In genomic region chr10:43409385-43410109, GRCh38 we compare ENCODE assay signal across 8 cellular contexts. TPM values are rescaled to one million over a fixed set of nuclear protein-coding genes. Genes with fewer than 3 reads are reported as not detected.
DNase-seq lines count a peak whose midpoint lies in the region; ATAC-seq and TF ChIP-seq lines count a peak whose summit lies in the region.

No MANE protein-coding gene starts in this region.

- peak overlapping the region; percentile 47; the same call in 1 of the 2 replicates for H3K9ac ChIP-seq in HUES48 (ENCODE audit: low read depth, low read length)

- H3K27me3 Mint-ChIP-seq in naive thymus-derived CD8-positive, alpha-beta T cell = no peaks in the 10 kb centered on the region

- ATAC-seq in naive thymus-derived CD8-positive, alpha-beta T cell = peak; percentile 8 to 9

- H3K9me3 Mint-ChIP-seq in naive thymus-derived CD8-positive, alpha-beta T cell = no peaks in the 10 kb centered on the region

- WGBS in suprapubic skin = 10% methylated on average over 46 of the region's 46 CpGs

- H3K27me3 ChIP-seq in HUES48 (ENCODE audit: control insufficient read depth, insufficient read depth, low read length) (no peaks in the 10 kb centered on the region), suprapubic skin (no peaks in the 10 kb centered on the region)
- H3K27me3 ChIP-seq in effector memory CD4-positive, alpha-beta T cell (replicated peaks; ENCODE audit: control insufficient read depth, insufficient read depth, low read length, poor library complexity, severe bottlenecking) = no peaks in the 10 kb centered on the region

- no peaks in the 10 kb centered on the region for H3K9me3 ChIP-seq in HUES48 (ENCODE audit: control insufficient read depth, insufficient read depth, low read length)
- H3K9me3 ChIP-seq in effector memory CD4-positive, alpha-beta T cell (ENCODE audit: control insufficient read depth, low read length) = no peaks in the 10 kb centered on the region
- H3K9me3 ChIP-seq in suprapubic skin = no peaks in the 10 kb centered on the region

- TF ChIP-seq POLR2A in suprapubic skin (IDR thresholded peaks at IDR 0.05) = no peak

- peak overlapping the region; percentile 95 to 100 (median 99) for H3K27ac Mint-ChIP-seq in naive thymus-derived CD8-positive, alpha-beta T cell

- TF ChIP-seq EP300 in suprapubic skin (IDR thresholded peaks at IDR 0.05) = no peak

- H3K27ac ChIP-seq in HUES48 (ENCODE audit: low read depth, low read length) (peak overlapping the region; percentile 99), suprapubic skin (peak overlapping the region; percentile 100)
- H3K27ac ChIP-seq in effector memory CD4-positive, alpha-beta T cell (ENCODE audit: insufficient read depth, low read length, poor library complexity, severe bottlenecking) = peak overlapping the region; percentile 99

- H3K36me3 ChIP-seq in HUES48 (ENCODE audit: control insufficient read depth, insufficient read depth, low read length) (no peaks in the 10 kb centered on the region), suprapubic skin (no peaks in the 10 kb centered on the region)
- H3K36me3 ChIP-seq in effector memory CD4-positive, alpha-beta T cell (ENCODE audit: control insufficient read depth, insufficient read depth, low read length) = no peaks in the 10 kb centered on the region

- peak; percentile 48 for DNase-seq in CD1c-positive myeloid dendritic cell (ENCODE audit: extremely low spot score)
- DNase-seq in activated CD4-positive, alpha-beta T cell treated with anti-CD3 and anti-CD28 coated beads, Interleukin-2, amount 50 U/mL, for 1 hour = peak; percentile 67
- peak; percentile 41 to 63 (median 63) for DNase-seq in effector memory CD4-positive, alpha-beta T cell
- peak in 9 of 10 donors; percentile 44 to 84 (median 72) for DNase-seq in naive thymus-derived CD8-positive, alpha-beta T cell
- no peak for DNase-seq in suprapubic skin (ENCODE audit: low spot score in 2 of 2)
- DNase-seq in glomerular visceral epithelial cell (ENCODE audit: extremely low spot score) = no peak
- no peak for DNase-seq in inferior parietal cortex (ENCODE audit: extremely low spot score)

- POLR2A ChIA-PET in naive thymus-derived CD8-positive, alpha-beta T cell (lab: Charles Lee) = interaction anchor here (0.6 to 4.0 kb wide), 13 partner anchors 10 to 621 kb away, joined by 3 to 49 read pairs (median 3); partner anchors contain the start of genes CSGALNACT2, ZNF32 and ZNF487

- H3K4me3 Mint-ChIP-seq in naive thymus-derived CD8-positive, alpha-beta T cell = peak overlapping the region; percentile 95 to 100 (median 100)

- H3K4me3 ChIP-seq in HUES48 (ENCODE audit: low read depth, low read length) = peak overlapping the region; percentile 59
- peak overlapping the region; percentile 81 for H3K4me3 ChIP-seq in effector memory CD4-positive, alpha-beta T cell (ENCODE audit: insufficient read depth, low read depth, low read length, poor library complexity, severe bottlenecking)
- peak overlapping the region; percentile 82 for H3K4me3 ChIP-seq in suprapubic skin

- peaks cover 0 to 4% (median 0%) of the 10 kb centered on the region in 3 donors for H3K36me3 Mint-ChIP-seq in naive thymus-derived CD8-positive, alpha-beta T cell

- no peak for TF ChIP-seq CTCF in suprapubic skin (IDR thresholded peaks at IDR 0.05)

- peaks cover 15 to 32% (median 21%) of the 10 kb centered on the region in 4 donors for H3K4me1 Mint-ChIP-seq in naive thymus-derived CD8-positive, alpha-beta T cell

- H3K4me1 ChIP-seq in HUES48 (ENCODE audit: control insufficient read depth, insufficient read depth, low read length) (peaks cover 12% of the 10 kb centered on the region), suprapubic skin (peaks cover 33% of the 10 kb centered on the region)
- H3K4me1 ChIP-seq in effector memory CD4-positive, alpha-beta T cell (ENCODE audit: control insufficient read depth, insufficient read depth, low read length, poor library complexity, severe bottlenecking) = peaks cover 24% of the 10 kb centered on the region

RNA-seq across cellular contexts. Expression of gene HNRNPF, which starts 0.6 kb away (rescaled TPM):
- total RNA-seq in naive thymus-derived CD8-positive, alpha-beta T cell = 100 to 1,000 TPM; 155 to 168 TPM
- polyA plus RNA-seq in naive thymus-derived CD8-positive, alpha-beta T cell = 100 to 1,000 TPM; 160 to 202 (median 174) TPM
- 100 to 1,000 TPM; 180 to 248 (median 217) TPM for total RNA-seq in suprapubic skin

RNA-seq across cellular contexts. Expression of gene ZNF487, which starts 27.4 kb away (rescaled TPM):
- total RNA-seq in naive thymus-derived CD8-positive, alpha-beta T cell = 1 to 10 TPM; 4.4 to 5.4 TPM
- polyA plus RNA-seq in naive thymus-derived CD8-positive, alpha-beta T cell = 1 to 10 TPM; 4.0 to 6.0 (median 5.1) TPM
- total RNA-seq in suprapubic skin = 10 to 100 TPM in 2 of 4 donors, 1 to 10 TPM in 2; 6.5 to 16.0 (median 10.8) TPM

RNA-seq across cellular contexts. Expression of gene FXYD4, which starts 38.1 kb away (rescaled TPM):
- not detected for total RNA-seq in naive thymus-derived CD8-positive, alpha-beta T cell
- polyA plus RNA-seq in naive thymus-derived CD8-positive, alpha-beta T cell = not detected
- total RNA-seq in suprapubic skin = not detected

Comparison
In these comparisons a context has a peak if more than half of its experiments do, and no peak if none do; other contexts are left out.
1. DNase-seq: peak in CD1c-positive myeloid dendritic cell (single experiment), activated CD4-positive, alpha-beta T cell treated with anti-CD3 and anti-CD28 coated beads, Interleukin-2, amount 50 U/mL, for 1 hour (single experiment), effector memory CD4-positive, alpha-beta T cell (3 of 3) and naive thymus-derived CD8-positive, alpha-beta T cell (9 of 10); none in suprapubic skin (0 of 2), glomerular visceral epithelial cell (single experiment) and inferior parietal cortex (single experiment).
2. Peak in every context shown above with its lines, with median percentiles within 50 percentile points of each other: H3K27ac ChIP-seq and H3K4me3 ChIP-seq.